27 cellular contexts compared by ENCODE assay signal in the genomic region with DNA sequence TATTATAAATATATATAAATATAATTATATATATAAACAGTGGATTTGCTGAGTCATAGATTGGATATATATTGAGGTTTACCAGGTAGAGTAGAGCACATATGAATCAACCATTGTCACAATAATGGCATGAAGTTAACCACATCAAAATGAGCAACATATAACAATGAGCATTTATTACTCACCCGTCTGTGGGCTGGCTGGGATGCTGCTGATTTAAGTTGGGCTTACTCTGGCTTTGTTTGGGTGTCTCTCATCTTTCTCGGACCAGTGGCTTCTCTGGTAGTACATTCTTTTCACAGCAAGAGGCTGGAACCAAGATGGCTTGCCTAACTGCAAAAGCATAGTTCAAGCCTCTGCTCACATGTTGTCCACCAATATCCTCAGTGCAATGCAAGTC.
A peak's percentile ranks its signal among the peaks of the same experiment; 100 is the strongest.
DNase-seq lines count a peak whose midpoint lies in the region; ATAC-seq and TF ChIP-seq lines count a peak whose summit lies in the region.
"Had no signal": no experiment of that assay in that cellular context is flagged by ENCODE, and none has a peak within 500 bp of the region (broad histone marks: within the 10 kb centered on the region; RNA-seq: fewer than 3 reads in every experiment).

No MANE protein-coding gene starts in this region.

- ATAC-seq in GM19035 (IDR thresholded peaks at IDR 0.05; ENCODE audit: unreplicated experiment), result no peak
- ATAC-seq: A549, GM12878, left lobe of liver, psoas muscle, Right ventricle myocardium inferior had no signal

- no peak overlapping the region for H2AFZ ChIP-seq in hepatocyte

- peak; percentile 12 for DNase-seq in EL
- DNase-seq in M059J (ENCODE audit: low read depth), result peak; percentile 70
- DNase-seq in astrocyte of the spinal cord (ENCODE audit: low read depth, low spot score), result peak; percentile 64
- DNase-seq in kidney epithelial cell (ENCODE audit: low read depth), result peak; percentile 29
- no peak for DNase-seq in SIG-M5 treated with dmso at 0.1 percent for 504 hours (lab: John Stamatoyannopoulos, UW; ENCODE audit: unreplicated experiment)
- DNase-seq in COLO829 (ENCODE audit: low spot score), result no peak
- no peak for DNase-seq in hepatocyte (ENCODE audit: low spot score)
- DNase-seq: activated CD4-positive, alpha-beta T cell treated with anti-CD3 and anti-CD28 coated beads for 48 hours; activated CD8-positive, alpha-beta memory T cell treated with anti-CD3 and anti-CD28 coated beads, Interleukin-2, amount 50 U/mL, for 48 hours; activated effector memory CD4-positive, alpha-beta T cell treated with anti-CD3 and anti-CD28 coated beads, Interleukin-2, amount 50 U/mL, for 16 hours; amygdala; C1 segment of cervical spinal cord; DMS 273 treated with DMSO at 0.1 percent for 48 hours; GF-D8; KG1; NCI-H1048; NCI-H2029; psoas muscle; stimulated activated CD4-positive, alpha-beta T cell treated with anti-CD3 and anti-CD28 coated beads, Interleukin-4, amount 100 ng/mL, for 1 hour; SW 1271; uterus had no signal

- H3K9me2 ChIP-seq in hepatocyte (replicated peaks; ENCODE audit: insufficient read depth), result no peaks in the 10 kb centered on the region

- no peak overlapping the region for H3K4me2 ChIP-seq in hepatocyte
- H3K4me2 ChIP-seq: A549, smooth muscle cell had no signal

- H3K4me3 ChIP-seq in astrocyte of the spinal cord (ENCODE audit: low read depth, low read length), result no peak overlapping the region
- H3K4me3 ChIP-seq in kidney epithelial cell (ENCODE audit: low read depth, low read length), result no peak overlapping the region
- H3K4me3 ChIP-seq in hepatocyte, result no peak overlapping the region
- H3K4me3 ChIP-seq: A549, GM12878, psoas muscle, smooth muscle cell, uterus had no signal

- WGBS in hepatocyte (ENCODE audit: low lambda C conversion rate, missing lambda C conversion rate), result 72% methylated on average over 2 of the region's 2 CpGs

- H3K36me3 ChIP-seq in kidney epithelial cell (ENCODE audit: control insufficient read depth, insufficient read depth, low read length) (no peaks in the 10 kb centered on the region), hepatocyte (replicated peaks; ENCODE audit: insufficient read depth, low read depth) (no peaks in the 10 kb centered on the region)
- H3K36me3 ChIP-seq: uterus had no signal

- H3K9me3 ChIP-seq in hepatocyte (ENCODE audit: low read depth), result no peaks in the 10 kb centered on the region
- H3K9me3 ChIP-seq: A549, psoas muscle, uterus had no signal

- no peaks in the 10 kb centered on the region for H3K79me2 ChIP-seq in hepatocyte

- no peaks in the 10 kb centered on the region for H3K27me3 ChIP-seq in kidney epithelial cell (ENCODE audit: control insufficient read depth, insufficient read depth, low read length)
- no peaks in the 10 kb centered on the region for H3K27me3 ChIP-seq in hepatocyte
- H3K27me3 ChIP-seq: uterus had no signal

- TF ChIP-seq CTCF in astrocyte of the spinal cord (IDR thresholded peaks at IDR 0.05; ENCODE audit: low read depth, low read length), result no peak
- TF ChIP-seq CTCF in kidney epithelial cell (IDR thresholded peaks at IDR 0.05; ENCODE audit: insufficient read depth, low read length, poor library complexity, severe bottlenecking), result no peak
- no peak for TF ChIP-seq CTCF in hepatocyte (IDR thresholded peaks at IDR 0.05; ENCODE audit: poor library complexity)

- no peaks in the 10 kb centered on the region for H3K4me1 ChIP-seq in hepatocyte (ENCODE audit: insufficient read depth)
- H3K4me1 ChIP-seq: A549, psoas muscle, uterus had no signal

- H3K27ac ChIP-seq in hepatocyte, result no peak overlapping the region
- H3K27ac ChIP-seq: A549, psoas muscle, uterus had no signal

- in situ Hi-C loops in astrocyte of the spinal cord (cut with HindIII; ENCODE audit: low sequenced_read_pairs), result no loop called here

- H4K20me1 ChIP-seq in hepatocyte (ENCODE audit: insufficient read depth, poor library complexity, severe bottlenecking), result no peaks in the 10 kb centered on the region

Comparison
In these comparisons a context has a peak if more than half of its experiments do, and no peak if none do; other contexts are left out.
1. DNase-seq: peak in EL (single experiment), M059J (single experiment), astrocyte of the spinal cord (single experiment) and kidney epithelial cell (single experiment); none in SIG-M5 treated with dmso at 0.1 percent for 504 hours (single experiment), COLO829 (single experiment) and hepatocyte (single experiment).